ENCODE assay signal across 17 cellular contexts in the genomic region with DNA sequence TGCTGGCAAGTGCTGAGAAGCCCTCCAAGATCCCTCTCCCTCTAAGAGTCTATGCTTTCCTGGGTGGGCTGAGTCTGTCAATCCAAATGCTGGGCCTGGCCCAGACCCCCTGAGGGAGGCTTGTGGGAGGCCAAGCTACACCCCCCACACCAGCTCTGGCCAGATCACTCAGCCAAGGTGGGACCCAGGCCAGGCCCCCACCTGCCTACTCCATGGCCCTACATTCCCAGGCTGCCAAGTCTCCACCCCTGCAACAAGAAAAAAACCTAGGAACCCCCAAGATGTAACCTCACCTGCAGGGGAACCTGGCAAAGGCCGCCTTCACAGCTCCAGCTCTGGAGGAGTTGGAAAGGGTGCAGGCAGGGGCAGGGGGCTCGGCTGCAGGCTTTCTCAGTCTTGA.
DNase-seq lines count a peak whose midpoint lies in the region; ATAC-seq and TF ChIP-seq lines count a peak whose summit lies in the region.
"Had no signal": no experiment of that assay in that cellular context is flagged by ENCODE, and none has a peak within 500 bp of the region (broad histone marks: within the 10 kb centered on the region; RNA-seq: fewer than 3 reads in every experiment).

No MANE protein-coding gene starts in this region.

- H3K4me3 ChIP-seq in RWPE2 (ENCODE audit: severe bottlenecking) = no peak overlapping the region
- H3K4me3 ChIP-seq in lower lobe of right lung = no peak overlapping the region
- H3K4me3 ChIP-seq in spleen = no peak overlapping the region

- ATAC-seq in RWPE2 (ENCODE audit: low read depth) (no peak), lower lobe of right lung (no peak), HG03342 (IDR thresholded peaks at IDR 0.05; ENCODE audit: unreplicated experiment) (no peak)
- no peak for ATAC-seq in activated CD4-positive, alpha-beta T cell treated with anti-CD3 and anti-CD28 coated beads for 36 hours

- H3K27ac Mint-ChIP-seq in activated CD4-positive, alpha-beta T cell treated with anti-CD3 and anti-CD28 coated beads for 36 hours = no peak overlapping the region
- H3K27ac Mint-ChIP-seq: CD4-positive, alpha-beta memory T cell had no signal

- TF ChIP-seq CTCF in RWPE2 (IDR thresholded peaks at IDR 0.05; ENCODE audit: poor library complexity, severe bottlenecking) (no peak), lower lobe of right lung (IDR thresholded peaks at IDR 0.05) (no peak), spleen (IDR thresholded peaks at IDR 0.05 in 8 of 11, conservative IDR thresholded peaks at IDR 0.05 in 3 of 11) (no peak)

- H3K4me3 Mint-ChIP-seq in activated CD4-positive, alpha-beta T cell treated with anti-CD3 and anti-CD28 coated beads for 36 hours = no peak overlapping the region
- H3K4me3 Mint-ChIP-seq: CD4-positive, alpha-beta memory T cell had no signal

- no peaks in the 10 kb centered on the region for H3K4me1 Mint-ChIP-seq in activated CD4-positive, alpha-beta T cell treated with anti-CD3 and anti-CD28 coated beads for 36 hours

- no peaks in the 10 kb centered on the region for H3K27me3 ChIP-seq in RWPE2 (ENCODE audit: insufficient read depth, poor library complexity, severe bottlenecking)
- H3K27me3 ChIP-seq in lower lobe of right lung (ENCODE audit: low read depth) = no peaks in the 10 kb centered on the region
- H3K27me3 ChIP-seq in spleen (replicated peaks in 1 of 7) = no peaks in the 10 kb centered on the region

- WGBS in spleen, 5 donors = 74 to 98% (median 92%) methylated on average over 2 of the region's 2 CpGs

- H3K36me3 Mint-ChIP-seq in activated CD4-positive, alpha-beta T cell treated with anti-CD3 and anti-CD28 coated beads for 36 hours (ENCODE audit: low read depth) = no peaks in the 10 kb centered on the region
- H3K36me3 Mint-ChIP-seq: CD4-positive, alpha-beta memory T cell had no signal

- CTCF ChIA-PET in activated CD4-positive, alpha-beta T cell treated with anti-CD3 and anti-CD28 coated beads for 36 hours (lab: Charles Lee) = interaction anchor here (0.7 kb wide), 1 partner anchor 39 kb away, joined by 3 read pairs; no protein-coding TSS in a partner anchor

- DNase-seq in D341Med (ENCODE audit: low spot score) (peak; percentile 14), RWPE2 (ENCODE audit: low spot score) (peak; percentile 53), lower lobe of right lung (peak; percentile 20), spleen (peak; percentile 61), NCI-H146 treated with DMSO at 0.1 percent for 48 hours (lab: John Stamatoyannopoulos, UW; ENCODE audit: unreplicated experiment) (no peak), SHP77 treated with DMSO at 0.1 percent for 48 hours (lab: John Stamatoyannopoulos, UW) (no peak)
- no peak for DNase-seq in activated CD4-positive, alpha-beta T cell treated with anti-CD3 and anti-CD28 coated beads for 36 hours
- DNase-seq: C1 segment of cervical spinal cord; Calu3; CD4-positive, alpha-beta memory T cell; COR-L47; DMS153; DND-41; GOT3; H7; HCEC 1CT had no signal

- no peak for TF ChIP-seq POLR2A in spleen (IDR thresholded peaks at IDR 0.05)

- H3K27me3 Mint-ChIP-seq in activated CD4-positive, alpha-beta T cell treated with anti-CD3 and anti-CD28 coated beads for 36 hours = peaks cover 6% of the 10 kb centered on the region

- H3K9me3 ChIP-seq in RWPE2 (ENCODE audit: severe bottlenecking) (no peaks in the 10 kb centered on the region), lower lobe of right lung (no peaks in the 10 kb centered on the region), spleen (no peaks in the 10 kb centered on the region)

- H3K27ac ChIP-seq in RWPE2 (ENCODE audit: poor library complexity, severe bottlenecking) = no peak overlapping the region
- H3K27ac ChIP-seq in lower lobe of right lung = no peak overlapping the region
- H3K27ac ChIP-seq in spleen = no peak overlapping the region

- H3K36me3 ChIP-seq in RWPE2 (ENCODE audit: low read depth) (no peaks in the 10 kb centered on the region), lower lobe of right lung (no peaks in the 10 kb centered on the region), spleen (no peaks in the 10 kb centered on the region)

- POLR2A ChIA-PET in activated CD4-positive, alpha-beta T cell treated with anti-CD3 and anti-CD28 coated beads for 36 hours (lab: Charles Lee) = no interaction called here

- intact Hi-C loops in lower lobe of right lung (cut with DNase I) = no loop called here
- intact Hi-C loops in spleen (cut with DNase I; ENCODE audit: low total_unique reads) = no loop called here
- intact Hi-C loops in activated CD4-positive, alpha-beta T cell treated with anti-CD3 and anti-CD28 coated beads for 36 hours (cut with DNase I, micrococcal nuclease) = no loop called here

- no peaks in the 10 kb centered on the region for H3K4me1 ChIP-seq in RWPE2 (ENCODE audit: insufficient read depth, poor library complexity, severe bottlenecking)
- H3K4me1 ChIP-seq in lower lobe of right lung = no peaks in the 10 kb centered on the region
- peaks cover 6 to 34% (median 16%) of the 10 kb centered on the region in 6 donors for H3K4me1 ChIP-seq in spleen

- H3K9me3 Mint-ChIP-seq in activated CD4-positive, alpha-beta T cell treated with anti-CD3 and anti-CD28 coated beads for 36 hours (ENCODE audit: low read depth) = no peaks in the 10 kb centered on the region

Comparison
In these comparisons a context has a peak if more than half of its experiments do, and no peak if none do; other contexts are left out.
1. DNase-seq: peak in D341Med (single experiment), RWPE2 (single experiment), lower lobe of right lung (single experiment) and spleen (single experiment); none in NCI-H146 treated with DMSO at 0.1 percent for 48 hours (single experiment), activated CD4-positive, alpha-beta T cell treated with anti-CD3 and anti-CD28 coated beads for 36 hours (single experiment) and SHP77 treated with DMSO at 0.1 percent for 48 hours (single experiment).